In genomic region chr1:155938220-155938627, GRCh38 we compare ENCODE assay signal across 8 cellular contexts. TPM values are rescaled to one million over a fixed set of nuclear protein-coding genes. Genes with fewer than 3 reads are reported as not detected.
DNase-seq lines count a peak whose midpoint lies in the region; ATAC-seq, FAIRE-seq and TF ChIP-seq lines count a peak whose summit lies in the region.

No MANE protein-coding gene starts in this region.

- H3K4me2 ChIP-seq in keratinocyte (ENCODE audit: control insufficient read depth, extremely low read depth, insufficient read depth, low read depth, low read length) = no peak overlapping the region

- FAIRE-seq in keratinocyte (lab: Jason Lieb, UNC) = peak; percentile 58

- H3K4me3 ChIP-seq in NT2/D1 (ENCODE audit: insufficient read length, low read depth) = no peak overlapping the region
- H3K4me3 ChIP-seq in keratinocyte (ENCODE audit: control insufficient read depth in 2 of 3, extremely low read depth in 1 of 3, insufficient read depth in 2 of 3, low read depth in 1 of 3, low read length in 3 of 3) = no peak overlapping the region
- no peak overlapping the region for H3K4me3 ChIP-seq in thoracic aorta

- H3K27me3 Mint-ChIP-seq in brain = no peaks in the 10 kb centered on the region

- H3K36me3 Mint-ChIP-seq in brain = no peaks in the 10 kb centered on the region

- ATAC-seq in thoracic aorta (ENCODE audit: insufficient number of reproducible peaks, low FRiP score, low read depth) = peak; percentile 38
- ATAC-seq in HG03354 (IDR thresholded peaks at IDR 0.05; ENCODE audit: poor library complexity, severe bottlenecking, unreplicated experiment) = no peak
- no peak for ATAC-seq in HG03442 (IDR thresholded peaks at IDR 0.05; ENCODE audit: unreplicated experiment)

- peak; percentile 23 for DNase-seq in DMS79 (lab: John Stamatoyannopoulos, UW)
- DNase-seq in HuH-7 (ENCODE audit: low spot score) = peak; percentile 86
- DNase-seq in NT2/D1 (ENCODE audit: low read depth, low spot score) = peak; percentile 81
- no peak for DNase-seq in keratinocyte (ENCODE audit: low read depth, low spot score)
- no peak for DNase-seq in thoracic aorta (ENCODE audit: low spot score)

- dilution Hi-C loops in keratinocyte (cut with MboI; ENCODE audit: extremely low pct_ligation_motif_present, low sequenced_read_pairs) = no loop called here

- H3K4me1 Mint-ChIP-seq in brain = peaks cover 28% of the 10 kb centered on the region

- no peak overlapping the region for H2AFZ ChIP-seq in keratinocyte (ENCODE audit: control insufficient read depth, low read length)

- H4K20me1 ChIP-seq in keratinocyte (ENCODE audit: control insufficient read depth, extremely low read depth, insufficient read depth, low read length) = no peaks in the 10 kb centered on the region

- H3K27ac ChIP-seq in keratinocyte (ENCODE audit: control insufficient read depth, insufficient read depth, low read length) (no peak overlapping the region), thoracic aorta (peak overlapping the region; percentile 81 to 90)

- H3K27ac Mint-ChIP-seq in brain = peak overlapping the region; percentile 75 to 93 (median 83)

- peaks cover 5% of the 10 kb centered on the region for H3K36me3 ChIP-seq in NT2/D1 (ENCODE audit: insufficient read depth, insufficient read length, low read length)
- H3K36me3 ChIP-seq in keratinocyte (ENCODE audit: control insufficient read depth in 2 of 2, extremely low read depth in 1 of 2, insufficient read depth in 2 of 2, low read length in 2 of 2) = peaks cover 2 to 4% of the 10 kb centered on the region in 2 experiments
- peaks cover under 1% of the 10 kb centered on the region for H3K36me3 ChIP-seq in thoracic aorta

- H3K9me1 ChIP-seq in keratinocyte (ENCODE audit: control insufficient read depth, extremely low read depth, insufficient read depth, low read length) = no peaks in the 10 kb centered on the region

- H3K9me3 ChIP-seq in NT2/D1 (ENCODE audit: insufficient read depth, low read length) (no peaks in the 10 kb centered on the region), keratinocyte (ENCODE audit: control insufficient read depth, low read depth, low read length) (no peaks in the 10 kb centered on the region), thoracic aorta (no peaks in the 10 kb centered on the region)

- no peaks in the 10 kb centered on the region for H3K9me3 Mint-ChIP-seq in brain

- H3K4me3 Mint-ChIP-seq in brain = peak overlapping the region in 4 of 5 experiments; percentile 8 to 82 (median 39)

- H3K79me2 ChIP-seq in keratinocyte (ENCODE audit: control insufficient read depth, insufficient read depth, low read length) = peaks cover 10% of the 10 kb centered on the region

- H3K9ac ChIP-seq in NT2/D1 (ENCODE audit: insufficient read length, low read depth) = no peak overlapping the region
- H3K9ac ChIP-seq in keratinocyte (ENCODE audit: control insufficient read depth, extremely low read depth, insufficient read depth, low read length) = no peak overlapping the region

- peaks cover 16% of the 10 kb centered on the region for H3K4me1 ChIP-seq in NT2/D1 (ENCODE audit: insufficient read depth, insufficient read length)
- H3K4me1 ChIP-seq in keratinocyte (ENCODE audit: control insufficient read depth, extremely low read depth, insufficient read depth, low read length) = peaks cover 40% of the 10 kb centered on the region
- peaks cover 26 to 55% of the 10 kb centered on the region in 2 donors for H3K4me1 ChIP-seq in thoracic aorta (ENCODE audit: control insufficient read depth in 1 of 2, low read depth in 2 of 2)

- TF ChIP-seq CTCF in brain (conservative IDR thresholded peaks at IDR 0.05) (peak; percentile 73 to 75), keratinocyte (optimal IDR thresholded peaks at IDR 0.05 in 1 of 3, IDR thresholded peaks at IDR 0.05 in 1 of 3, conservative IDR thresholded peaks at IDR 0.05 in 1 of 3; ENCODE audit: extremely low read depth in 1 of 3, insufficient read depth in 2 of 3, low read length in 3 of 3) (peak; percentile 73 to 83 (median 82)), thoracic aorta (IDR thresholded peaks at IDR 0.05) (peak; percentile 54)

- H3K27me3 ChIP-seq in NT2/D1 (ENCODE audit: insufficient read depth, insufficient read length) = no peaks in the 10 kb centered on the region
- H3K27me3 ChIP-seq in keratinocyte (ENCODE audit: control insufficient read depth, extremely low read depth, insufficient read depth, low read length) = no peaks in the 10 kb centered on the region
- no peaks in the 10 kb centered on the region for H3K27me3 ChIP-seq in thoracic aorta (replicated peaks; ENCODE audit: insufficient read depth)

RNA-seq across cellular contexts. Expression of gene RXFP4, which starts 3.2 kb away (rescaled TPM):
- polyA plus RNA-seq in brain (ENCODE audit: insufficient read depth, low read depth, low replicate concordance) = not detected
- not detected in 3 replicates for polyA plus RNA-seq in keratinocyte
- not detected for polyA plus RNA-seq in keratinocyte (2011; ENCODE audit: low read depth)
- polyA plus RNA-seq in keratinocyte (2011; cell fraction: cytosol; rRNA removed) = not detected in 2 replicates
- polyA plus RNA-seq in keratinocyte (2011; cell fraction: nucleus; rRNA removed) = not detected in 2 replicates
- 0.13 TPM in 1 of 2 replicates, not detected in the other for polyA plus RNA-seq in keratinocyte (2012; ENCODE audit: low replicate concordance)
- polyA minus RNA-seq in keratinocyte = not detected in 3 replicates
- not detected for polyA minus RNA-seq in keratinocyte (2011; cell fraction: cytosol; rRNA and poly(A)+ RNA removed)
- not detected in 2 replicates for polyA minus RNA-seq in keratinocyte (2011; cell fraction: nucleus; rRNA and poly(A)+ RNA removed)
- not detected for total RNA-seq in thoracic aorta

RNA-seq across cellular contexts. Expression of gene KHDC4, which starts 4.0 kb away (rescaled TPM):
- polyA plus RNA-seq in brain (ENCODE audit: insufficient read depth, low read depth, low replicate concordance) (24.1 TPM), keratinocyte (31.6 to 61.0 TPM (median 51.3 TPM) in 3 replicates)
- 12.1 TPM for polyA plus RNA-seq in keratinocyte (2011; ENCODE audit: low read depth)
- 14.9 and 23.2 TPM in 2 replicates for polyA plus RNA-seq in keratinocyte (2011; cell fraction: cytosol; rRNA removed)
- 164 and 203 TPM in 2 replicates for polyA plus RNA-seq in keratinocyte (2011; cell fraction: nucleus; rRNA removed)
- polyA plus RNA-seq in keratinocyte (2012; ENCODE audit: low replicate concordance) = 13.7 and 43.9 TPM in 2 replicates
- 23.6 to 71.5 TPM (median 61.3 TPM) in 3 replicates for polyA minus RNA-seq in keratinocyte
- polyA minus RNA-seq in keratinocyte (2011; cell fraction: cytosol; rRNA and poly(A)+ RNA removed) = 16.3 TPM
- polyA minus RNA-seq in keratinocyte (2011; cell fraction: nucleus; rRNA and poly(A)+ RNA removed) = 45.5 and 75.0 TPM in 2 replicates
- 10 to 100 TPM; 50.6 to 56.9 TPM for total RNA-seq in thoracic aorta

RNA-seq across cellular contexts. Expression of gene RIT1, which starts 27.1 kb away (rescaled TPM):
- 12.2 TPM for polyA plus RNA-seq in brain (ENCODE audit: insufficient read depth, low read depth, low replicate concordance)
- 27.1 to 33.5 TPM (median 28.7 TPM) in 3 replicates for polyA plus RNA-seq in keratinocyte
- 31.3 TPM for polyA plus RNA-seq in keratinocyte (2011; ENCODE audit: low read depth)
- polyA plus RNA-seq in keratinocyte (2011; cell fraction: cytosol; rRNA removed) = 19.5 and 30.5 TPM in 2 replicates
- polyA plus RNA-seq in keratinocyte (2011; cell fraction: nucleus; rRNA removed) = 27.9 and 37.2 TPM in 2 replicates
- 15.7 and 25.3 TPM in 2 replicates for polyA plus RNA-seq in keratinocyte (2012; ENCODE audit: low replicate concordance)
- 14.7 to 57.6 TPM (median 34.9 TPM) in 3 replicates for polyA minus RNA-seq in keratinocyte
- 21.5 TPM for polyA minus RNA-seq in keratinocyte (2011; cell fraction: cytosol; rRNA and poly(A)+ RNA removed)
- 10.7 and 29.2 TPM in 2 replicates for polyA minus RNA-seq in keratinocyte (2011; cell fraction: nucleus; rRNA and poly(A)+ RNA removed)
- total RNA-seq in thoracic aorta = 10 to 100 TPM; 27.1 to 42.8 TPM

RNA-seq across cellular contexts. Expression of gene ARHGEF2, which starts 40.1 kb away (rescaled TPM):
- polyA plus RNA-seq in brain (ENCODE audit: insufficient read depth, low read depth, low replicate concordance) = 195 TPM
- polyA plus RNA-seq in keratinocyte = 27.8 to 39.2 TPM (median 38.7 TPM) in 3 replicates
- polyA plus RNA-seq in keratinocyte (2011; ENCODE audit: low read depth) = 46.0 TPM
- 26.3 and 43.5 TPM in 2 replicates for polyA plus RNA-seq in keratinocyte (2011; cell fraction: cytosol; rRNA removed)
- polyA plus RNA-seq in keratinocyte (2011; cell fraction: nucleus; rRNA removed) = 109 and 131 TPM in 2 replicates
- polyA plus RNA-seq in keratinocyte (2012; ENCODE audit: low replicate concordance) = 24.2 and 34.9 TPM in 2 replicates
- 32.7 to 61.5 TPM (median 50.0 TPM) in 3 replicates for polyA minus RNA-seq in keratinocyte
- 18.2 TPM for polyA minus RNA-seq in keratinocyte (2011; cell fraction: cytosol; rRNA and poly(A)+ RNA removed)
- polyA minus RNA-seq in keratinocyte (2011; cell fraction: nucleus; rRNA and poly(A)+ RNA removed) = 27.5 and 29.3 TPM in 2 replicates
- total RNA-seq in thoracic aorta = 100 to 1,000 TPM; 162 to 166 TPM

Comparison
In these comparisons a context has a peak if more than half of its experiments do, and no peak if none do; other contexts are left out.
1. DNase-seq: peak in DMS79 (single experiment), HuH-7 (single experiment) and NT2/D1 (single experiment); none in keratinocyte (single experiment) and thoracic aorta (single experiment).
2. Peak in every context shown above with its lines, with median percentiles within 50 percentile points of each other: CTCF ChIP-seq.